1 cellular context compared by ENCODE assay signal in the genomic region with DNA sequence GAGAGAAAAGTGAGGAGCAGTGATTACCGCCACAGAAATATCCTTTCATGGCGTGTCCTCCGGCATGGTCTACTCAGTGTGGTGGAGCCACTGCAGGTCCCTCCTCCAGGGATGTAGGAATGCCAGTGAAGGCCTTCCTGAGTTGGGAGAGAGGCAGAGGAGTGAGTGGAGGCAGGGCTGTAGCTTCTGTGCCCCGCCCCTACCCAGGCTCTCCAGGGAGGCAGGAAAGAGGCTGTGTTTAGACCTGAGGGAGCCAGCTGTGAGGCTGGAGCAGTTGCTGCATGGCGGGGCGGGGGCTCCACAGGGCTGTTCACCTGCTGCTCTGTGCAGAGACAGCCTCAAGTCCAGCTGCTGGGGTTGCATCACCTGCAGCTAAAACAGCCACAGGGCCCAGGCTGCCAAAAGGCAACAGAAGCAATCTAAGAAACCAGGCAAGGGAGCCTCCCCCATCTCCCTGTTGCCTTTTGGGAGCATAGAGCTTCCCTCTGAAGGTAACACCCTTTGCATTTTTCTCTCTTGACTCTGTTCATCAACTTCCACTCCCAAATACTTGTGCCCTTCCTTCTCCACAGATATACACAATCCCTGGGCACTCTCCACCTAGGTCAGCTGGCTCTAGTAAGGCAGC.
TF ChIP-seq lines count a peak whose summit lies in the region.

No MANE protein-coding gene starts in this region.

TF ChIP-seq in H1, 55 proteins besides CTCF, POLR2A, EP300 and RAD21:
- TF ChIP-seq RXRA (IDR thresholded peaks at IDR 0.05; ENCODE audit: insufficient read depth, low read depth, low read length) (no peak), SAP30 (IDR thresholded peaks at IDR 0.05; ENCODE audit: insufficient read depth, insufficient replicate concordance, low read length) (no peak), CHD2 (IDR thresholded peaks at IDR 0.05; ENCODE audit: low read length) (no peak), KDM1A (IDR thresholded peaks at IDR 0.05; ENCODE audit: borderline replicate concordance, low read length) (no peak), TBP (IDR thresholded peaks at IDR 0.05; ENCODE audit: low read depth, low read length) (peak; percentile 74), BACH1 (IDR thresholded peaks at IDR 0.05; ENCODE audit: low read length) (no peak), EZH2 (IDR thresholded peaks at IDR 0.05; ENCODE audit: low read depth, low read length, severe bottlenecking) (peak; percentile 8), TAF1 (IDR thresholded peaks at IDR 0.05; ENCODE audit: low read depth, low read length) (peak; percentile 76), CTBP2 (IDR thresholded peaks at IDR 0.05; ENCODE audit: borderline replicate concordance, insufficient read depth, insufficient read length, low read length) (peak; percentile 14), BCL11A (IDR thresholded peaks at IDR 0.05; ENCODE audit: low read depth in 2 of 2, low read length in 2 of 2) (no peak), TEAD4 (IDR thresholded peaks at IDR 0.05; ENCODE audit: low read depth, low read length) (peak; percentile 39; the same call in 1 of the 2 replicates), NANOG (IDR thresholded peaks at IDR 0.05; ENCODE audit: insufficient read depth, low read depth, low read length, poor library complexity, severe bottlenecking) (no peak), ASH2L (IDR thresholded peaks at IDR 0.05; ENCODE audit: low read length) (peak; percentile 79), KDM5A (IDR thresholded peaks at IDR 0.05; ENCODE audit: low read length) (no peak), FOSL1 (IDR thresholded peaks at IDR 0.05; ENCODE audit: insufficient read depth, low read depth, low read length) (no peak), KDM4A (IDR thresholded peaks at IDR 0.05; ENCODE audit: low read depth, low read length, severe bottlenecking) (no peak), RBBP5 (IDR thresholded peaks at IDR 0.05; ENCODE audit: borderline replicate concordance, low read depth, low read length) (peak; percentile 72; the same call in 1 of the 2 replicates), POLR2AphosphoS5 (IDR thresholded peaks at IDR 0.05; ENCODE audit: low read depth, low read length) (peak; percentile 77; the same call in 1 of the 2 replicates), ATF3 (IDR thresholded peaks at IDR 0.05; ENCODE audit: insufficient read depth, low read depth, low read length) (0 out of 2 replicates have a peak, but pooled peaks have one; percentile 20), SIN3A (conservative IDR thresholded peaks at IDR 0.05 in 1 of 2, IDR thresholded peaks at IDR 0.05 in 1 of 2; ENCODE audit: low read depth in 1 of 2, low read length in 2 of 2) (0 out of 4 replicates have a peak, but pooled peaks of 1 of the 2 experiments have one; percentile 24), CHD1 (IDR thresholded peaks at IDR 0.05; ENCODE audit: low read depth, low read length) (no peak), TCF12 (IDR thresholded peaks at IDR 0.05; ENCODE audit: low read depth, low read length) (0 out of 2 replicates have a peak, but pooled peaks have one; percentile 31), CEBPB (IDR thresholded peaks at IDR 0.05; ENCODE audit: low read depth, low read length) (peak; percentile 87), ZNF274 (IDR thresholded peaks at IDR 0.05; ENCODE audit: borderline replicate concordance, extremely low read depth, low read length) (no peak), SUZ12 (IDR thresholded peaks at IDR 0.05; ENCODE audit: low read length) (no peak)
- TF ChIP-seq, protein P1, sequence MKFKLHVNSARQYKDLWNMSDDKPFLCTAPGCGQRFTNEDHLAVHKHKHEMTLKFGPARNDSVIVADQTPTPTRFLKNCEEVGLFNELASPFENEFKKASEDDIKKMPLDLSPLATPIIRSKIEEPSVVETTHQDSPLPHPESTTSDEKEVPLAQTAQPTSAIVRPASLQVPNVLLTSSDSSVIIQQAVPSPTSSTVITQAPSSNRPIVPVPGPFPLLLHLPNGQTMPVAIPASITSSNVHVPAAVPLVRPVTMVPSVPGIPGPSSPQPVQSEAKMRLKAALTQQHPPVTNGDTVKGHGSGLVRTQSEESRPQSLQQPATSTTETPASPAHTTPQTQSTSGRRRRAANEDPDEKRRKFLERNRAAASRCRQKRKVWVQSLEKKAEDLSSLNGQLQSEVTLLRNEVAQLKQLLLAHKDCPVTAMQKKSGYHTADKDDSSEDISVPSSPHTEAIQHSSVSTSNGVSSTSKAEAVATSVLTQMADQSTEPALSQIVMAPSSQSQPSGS (IDR thresholded peaks at IDR 0.05; ENCODE audit: low read length), result no peak
